ENCODE assay signal across 19 cellular contexts in genomic region chr20:38831995-38832620, GRCh38. TPM values are rescaled to one million over a fixed set of nuclear protein-coding genes. Genes with fewer than 3 reads are reported as not detected.
DNase-seq lines count a peak whose midpoint lies in the region; ATAC-seq, FAIRE-seq and TF ChIP-seq lines count a peak whose summit lies in the region.
"Had no signal": no experiment of that assay in that cellular context is flagged by ENCODE, and none has a peak within 500 bp of the region (broad histone marks: within the 10 kb centered on the region; RNA-seq: fewer than 3 reads in every experiment).

No MANE protein-coding gene starts in this region.

- in situ Hi-C loops in HepG2 (cut with HindIII; ENCODE audit: extremely low pct_ligation_motif_present, low pct_unique_long_range_greater_than_20kb) = no loop called here

- intact Hi-C loops in HepG2 (cut with micrococcal nuclease; ENCODE audit: unreplicated experiment) (no loop called here), right lobe of liver (cut with DNase I) (no loop called here)
- intact Hi-C loops in activated CD4-positive, alpha-beta memory T cell treated with anti-CD3 and anti-CD28 coated beads for 36 hours (cut with micrococcal nuclease) = loop anchor here (2.0 kb wide), 1 partner anchor 61 kb away; no protein-coding TSS in a partner anchor

- DNase-seq in HepG2 (ENCODE audit: low spot score) = no peak
- DNase-seq in right lobe of liver = no peak
- no peak for DNase-seq in activated CD4-positive, alpha-beta memory T cell treated with anti-CD3 and anti-CD28 coated beads for 36 hours
- DNase-seq in epidermal melanocyte (ENCODE audit: insufficient read length, low spot score) = peak; percentile 56
- no peak for DNase-seq in iPS-NIHi7 (ENCODE audit: extremely low spot score)
- DNase-seq in NCI-H345 (lab: John Stamatoyannopoulos, UW) = no peak
- no peak for DNase-seq in activated CD4-positive, CD25-positive, alpha-beta regulatory T cell (lab: John Stamatoyannopoulos, UW)
- DNase-seq: activated naive CD8-positive, alpha-beta T cell treated with anti-CD3 and anti-CD28 coated beads, Interleukin-2, amount 10 ng/mL, durations not matched to agents 7 days and 5 days; brain microvascular endothelial cell; EL; heart right ventricle; lower lobe of right lung; NCI-H1092; NCI-H2107; NCI-H526 had no signal

- H3K4me3 Mint-ChIP-seq in activated CD4-positive, alpha-beta memory T cell treated with anti-CD3 and anti-CD28 coated beads for 36 hours = no peak overlapping the region
- H3K4me3 Mint-ChIP-seq: activated naive CD8-positive, alpha-beta T cell treated with anti-CD3 and anti-CD28 coated beads, Interleukin-2, amount 10 ng/mL, durations not matched to agents 7 days and 5 days; GM23338 had no signal

- H3K9me3 Mint-ChIP-seq in activated CD4-positive, alpha-beta memory T cell treated with anti-CD3 and anti-CD28 coated beads for 36 hours = no peaks in the 10 kb centered on the region
- H3K9me3 Mint-ChIP-seq: activated naive CD8-positive, alpha-beta T cell treated with anti-CD3 and anti-CD28 coated beads, Interleukin-2, amount 10 ng/mL, durations not matched to agents 7 days and 5 days; GM23338 had no signal

- no peaks in the 10 kb centered on the region for H3K36me3 ChIP-seq in HepG2 (replicated peaks in 1 of 2; ENCODE audit: control insufficient read depth in 1 of 2, insufficient read depth in 2 of 2, low read length in 2 of 2)
- no peaks in the 10 kb centered on the region for H3K36me3 ChIP-seq in right lobe of liver
- H3K36me3 ChIP-seq: brain microvascular endothelial cell, lower lobe of right lung had no signal

- CTCF ChIA-PET in HepG2 (lab: Yijun Ruan, JAX; ENCODE audit: low intra/inter-chr PET ratio, low total read pairs) = no interaction called here
- CTCF ChIA-PET in activated CD4-positive, alpha-beta memory T cell treated with anti-CD3 and anti-CD28 coated beads for 36 hours (lab: Charles Lee) = interaction anchor here (0.6 to 1.2 kb wide), 4 partner anchors 11 to 61 kb away, joined by 3 read pairs; no protein-coding TSS in a partner anchor

- H2AFZ ChIP-seq in HepG2 (ENCODE audit: low read length) = no peak overlapping the region
- H2AFZ ChIP-seq: GM23338 had no signal

- no peak for TF ChIP-seq CTCF in HepG2 (CRISPR knock-in tag; IDR thresholded peaks at IDR 0.05)
- TF ChIP-seq CTCF in right lobe of liver (IDR thresholded peaks at IDR 0.05) = no peak

- H3K9me3 ChIP-seq in HepG2 (ENCODE audit: low read length) = no peaks in the 10 kb centered on the region
- no peaks in the 10 kb centered on the region for H3K9me3 ChIP-seq in right lobe of liver
- H3K9me3 ChIP-seq: heart right ventricle, lower lobe of right lung had no signal

- H3K36me3 Mint-ChIP-seq in activated CD4-positive, alpha-beta memory T cell treated with anti-CD3 and anti-CD28 coated beads for 36 hours = peaks cover 68% of the 10 kb centered on the region

- ATAC-seq in HepG2 = no peak
- no peak for ATAC-seq in right lobe of liver
- ATAC-seq: GM23338, heart right ventricle, lower lobe of right lung had no signal

- POLR2A ChIA-PET in HepG2 (lab: Yijun Ruan, JAX) = no interaction called here
- POLR2A ChIA-PET in activated CD4-positive, alpha-beta memory T cell treated with anti-CD3 and anti-CD28 coated beads for 36 hours (lab: Charles Lee) = interaction anchor here (1.0 to 1.1 kb wide), 2 partner anchors 9 to 41 kb away, joined by 4 read pairs; no protein-coding TSS in a partner anchor

- H3K4me1 ChIP-seq in HepG2 (ENCODE audit: insufficient read depth, low read length) (no peaks in the 10 kb centered on the region), right lobe of liver (no peaks in the 10 kb centered on the region)

- no peak for TF ChIP-seq EP300 in HepG2 (IDR thresholded peaks at IDR 0.05; ENCODE audit: low read depth in 2 of 2, low read length in 2 of 2)
- no peak for TF ChIP-seq EP300 in HepG2 (CRISPR knock-in tag; IDR thresholded peaks at IDR 0.05; ENCODE audit: borderline replicate concordance)

- H3K27me3 Mint-ChIP-seq in activated CD4-positive, alpha-beta memory T cell treated with anti-CD3 and anti-CD28 coated beads for 36 hours = no peaks in the 10 kb centered on the region
- H3K27me3 Mint-ChIP-seq: activated naive CD8-positive, alpha-beta T cell treated with anti-CD3 and anti-CD28 coated beads, Interleukin-2, amount 10 ng/mL, durations not matched to agents 7 days and 5 days had no signal

- no peak for TF ChIP-seq RAD21 in HepG2 (CRISPR knock-in tag; IDR thresholded peaks at IDR 0.05)

- TF ChIP-seq POLR2A in HepG2 (IDR thresholded peaks at IDR 0.05; ENCODE audit: insufficient read depth in 1 of 2, low read depth in 2 of 2, low read length in 2 of 2) = no peak
- TF ChIP-seq POLR2A in right lobe of liver (IDR thresholded peaks at IDR 0.05) = no peak

- no peaks in the 10 kb centered on the region for H4K20me1 ChIP-seq in HepG2 (ENCODE audit: insufficient read depth, low read length)

- 52% methylated on average over 8 of the region's 8 CpGs for WGBS in HepG2 (ENCODE audit: low lambda C conversion rate)
- WGBS in right lobe of liver (ENCODE audit: insufficient coverage, low coverage, low lambda C conversion rate, missing lambda C conversion rate) = 64% methylated on average over 8 of the region's 8 CpGs

- H3K27me3 ChIP-seq in HepG2 (ENCODE audit: control insufficient read depth in 1 of 2, insufficient read depth in 2 of 2, low read length in 2 of 2) (0 out of 5 replicates have a peak, but pooled peaks cover 1 to 3% of the 10 kb centered on the region in 2 experiments), right lobe of liver (no peaks in the 10 kb centered on the region)
- H3K27me3 ChIP-seq: brain microvascular endothelial cell had no signal

- H3K4me3 ChIP-seq in HepG2 (replicated peaks in 1 of 3; ENCODE audit: insufficient read depth in 1 of 3, low read depth in 2 of 3, low read length in 3 of 3) (no peak overlapping the region), right lobe of liver (no peak overlapping the region)
- H3K4me3 ChIP-seq: coronary artery, GM23338, heart right ventricle, lower lobe of right lung had no signal

- no TSS peak for BruUV-seq in HepG2 (replicated peaks; lab: Mats Ljungman, UMichigan)

- no peak overlapping the region for H3K9ac ChIP-seq in HepG2 (ENCODE audit: insufficient read depth, low read depth, low read length)

- peak overlapping the region; percentile 92 for H3K27ac Mint-ChIP-seq in activated CD4-positive, alpha-beta memory T cell treated with anti-CD3 and anti-CD28 coated beads for 36 hours
- H3K27ac Mint-ChIP-seq: activated naive CD8-positive, alpha-beta T cell treated with anti-CD3 and anti-CD28 coated beads, Interleukin-2, amount 10 ng/mL, durations not matched to agents 7 days and 5 days had no signal

- no peak overlapping the region for H3K27ac ChIP-seq in HepG2 (ENCODE audit: extremely low read length, insufficient read depth, low read length)
- no peak overlapping the region for H3K27ac ChIP-seq in right lobe of liver
- H3K27ac ChIP-seq: brain microvascular endothelial cell, coronary artery, heart right ventricle had no signal

- FAIRE-seq in HepG2 (lab: Jason Lieb, UNC) = no peak
- FAIRE-seq: islet of Langerhans had no signal

- H3K79me2 ChIP-seq in HepG2 (ENCODE audit: insufficient read depth, low read length) = no peaks in the 10 kb centered on the region

- H3K4me1 Mint-ChIP-seq in activated CD4-positive, alpha-beta memory T cell treated with anti-CD3 and anti-CD28 coated beads for 36 hours (ENCODE audit: low read depth) = peaks cover 86% of the 10 kb centered on the region

- H3K4me2 ChIP-seq in HepG2 (ENCODE audit: low read depth, low read length) = no peak overlapping the region
- H3K4me2 ChIP-seq: GM23338 had no signal

TF ChIP-seq in HepG2, 621 proteins besides CTCF, POLR2A, EP300 and RAD21:
- TF ChIP-seq ZFX (CRISPR knock-in tag; IDR thresholded peaks at IDR 0.05; ENCODE audit: low read depth) (no peak), ZNF615 (CRISPR knock-in tag; IDR thresholded peaks at IDR 0.05; ENCODE audit: borderline replicate concordance) (no peak), ZNF629 (CRISPR knock-in tag; conservative IDR thresholded peaks at IDR 0.05) (peak; percentile 74)

RNA-seq across cellular contexts. Expression of gene PPP1R16B, which starts 26.6 kb away (rescaled TPM):
- total RNA-seq in HepG2 (2016; rRNA removed; fragmentation: Illumina TruSeq; extraction: Trizol) = 0.02 TPM in 1 of 2 replicates, not detected in the other
- not detected in 2 replicates for total RNA-seq in HepG2 (2016; cell fraction: cytosol; rRNA removed; fragmentation: Illumina TruSeq; extraction: Trizol; ENCODE audit: low read depth)
- 0.04 TPM in 1 of 2 replicates, not detected in the other for total RNA-seq in HepG2 (2016; cell fraction: insoluble cytoplasmic fraction; rRNA removed; fragmentation: Illumina TruSeq; extraction: Trizol)
- total RNA-seq in HepG2 (2016; cell fraction: membrane; rRNA removed; fragmentation: Illumina TruSeq; extraction: Trizol) = 0.03 TPM in 1 of 2 replicates, not detected in the other
- not detected in 2 replicates for total RNA-seq in HepG2 (2016; cell fraction: nucleus; rRNA removed; fragmentation: Illumina TruSeq; extraction: Trizol)
- polyA plus RNA-seq in HepG2 (2011; rRNA removed) = 0.09 and 0.11 TPM in 2 replicates
- polyA plus RNA-seq in HepG2 (2011; cell fraction: cytosol; rRNA removed) = 0.05 and 0.08 TPM in 2 replicates
- polyA plus RNA-seq in HepG2 (2011; cell fraction: nucleus; rRNA removed) = 0.06 and 0.07 TPM in 2 replicates
- 0.05 and 0.11 TPM in 2 replicates for polyA plus RNA-seq in HepG2 (2012)
- polyA plus RNA-seq in HepG2 (2016; cell fraction: cytosol; fragmentation: Illumina TruSeq; extraction: Trizol; ENCODE audit: low read depth) = not detected in 2 replicates
- not detected in 2 replicates for polyA plus RNA-seq in HepG2 (2016; cell fraction: insoluble cytoplasmic fraction; fragmentation: Illumina TruSeq; extraction: Trizol; ENCODE audit: low read depth)
- polyA plus RNA-seq in HepG2 (2016; cell fraction: membrane; fragmentation: Illumina TruSeq; extraction: Trizol; ENCODE audit: low read depth) = not detected in 2 replicates
- polyA plus RNA-seq in HepG2 (2016; cell fraction: nucleus; fragmentation: Illumina TruSeq; extraction: Trizol; ENCODE audit: insufficient read depth, low read depth) = not detected in 2 replicates
- 0.12 and 0.21 TPM in 2 replicates for polyA minus RNA-seq in HepG2 (2011; rRNA and poly(A)+ RNA removed; ENCODE audit: low replicate concordance)
- not detected in 2 replicates for polyA minus RNA-seq in HepG2 (2011; cell fraction: cytosol; rRNA and poly(A)+ RNA removed)
- polyA minus RNA-seq in HepG2 (2011; cell fraction: nucleus; rRNA and poly(A)+ RNA removed) = 0.13 TPM in 1 of 2 replicates, not detected in the other
- 1 to 10 TPM in 5 of 6 experiments, under 1 TPM in 1; 0.62 to 4.0 (median 2.3) TPM for total RNA-seq in right lobe of liver
- 100 to 1,000 TPM; 111 to 114 TPM for total RNA-seq in activated CD4-positive, alpha-beta memory T cell treated with anti-CD3 and anti-CD28 coated beads for 36 hours
- total RNA-seq: osteoblast had no signal

Comparison
In these comparisons a context has a peak if more than half of its experiments do, and no peak if none do; other contexts are left out.
1. RNA of gene PPP1R16B, which starts 26.6 kb away (total RNA-seq): 111 to 114 TPM in activated CD4-positive, alpha-beta memory T cell treated with anti-CD3 and anti-CD28 coated beads for 36 hours; 0.62 to 4.0 TPM in right lobe of liver and 0.02 to 0.04 TPM in HepG2; every median in the first group is over 10 times any median in the second.